Comparison of ENCODE assay signal across 8 cellular contexts in the genomic region with DNA sequence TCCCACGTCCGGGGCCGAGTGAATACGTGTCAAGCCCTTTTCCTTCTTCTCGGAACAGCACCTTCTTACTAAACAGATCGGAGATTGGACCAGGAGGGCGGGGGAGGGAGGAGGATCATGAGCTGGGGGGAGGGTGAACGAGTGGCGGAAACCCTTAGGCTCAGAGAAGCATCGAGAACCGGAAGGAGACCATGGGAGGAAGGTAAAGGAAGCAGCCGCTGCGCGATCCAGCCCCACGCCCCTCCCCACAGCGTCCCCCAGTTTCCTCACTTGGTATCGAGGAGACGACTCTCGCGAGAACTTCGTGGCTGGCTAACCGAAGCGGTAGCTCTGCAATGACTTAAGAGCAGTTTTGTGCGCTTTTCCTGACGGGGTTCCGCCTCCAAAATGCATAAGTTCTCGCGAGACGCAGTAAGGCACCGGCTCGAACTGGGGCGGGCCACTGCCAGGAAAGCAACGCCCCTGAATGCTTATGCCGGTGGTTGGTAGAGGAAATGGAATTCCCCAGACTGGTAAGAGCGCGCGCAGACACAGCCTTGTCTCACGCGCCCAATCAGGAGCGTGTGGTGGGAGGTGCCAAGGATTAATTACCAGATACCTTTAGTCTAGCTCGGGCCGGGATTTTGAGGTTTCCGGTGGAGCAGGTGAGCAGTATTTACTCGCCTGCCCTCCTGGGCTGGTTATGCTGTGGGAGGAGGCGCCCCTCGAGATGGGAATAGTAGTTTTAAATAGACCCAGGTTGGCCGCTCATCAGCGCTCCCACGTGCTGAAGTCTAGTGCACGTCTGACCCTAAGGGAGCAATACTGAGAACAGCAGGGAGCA. TPM values are rescaled to one million over a fixed set of nuclear protein-coding genes. Genes with fewer than 3 reads are reported as not detected.
DNase-seq lines count a peak whose midpoint lies in the region; ATAC-seq, FAIRE-seq and TF ChIP-seq lines count a peak whose summit lies in the region.

No MANE protein-coding gene starts in this region.

- intact Hi-C loops in kidney (cut with DNase I), result no loop called here

- H3K27me3 ChIP-seq in BE2C, result no peaks in the 10 kb centered on the region

- peak; percentile 83 for ATAC-seq in HG03432 (IDR thresholded peaks at IDR 0.05; ENCODE audit: unreplicated experiment)

- H3K4me3 ChIP-seq in BE2C (ENCODE audit: low read depth, low read length) (peak overlapping the region; percentile 91), choroid plexus epithelial cell (ENCODE audit: low read depth, low read length) (peak overlapping the region; percentile 90), kidney (ENCODE audit: low read length in 2 of 2) (peak overlapping the region; percentile 82 to 99)

- DNase-seq in BE2C (peak; percentile 99), GM19238 (ENCODE audit: insufficient read length, low spot score) (peak; percentile 52), NCI-H460 (ENCODE audit: extremely low read depth, low read depth) (peak; percentile 99), choroid plexus epithelial cell (ENCODE audit: low read depth) (peak; percentile 100), kidney (peak; percentile 100)
- DNase-seq in activated CD4-positive, alpha-beta T cell treated with anti-CD3 and anti-CD28 coated beads for 1 hour, result peak; percentile 98
- peak; percentile 90 to 95 for DNase-seq in stimulated activated CD4-positive, alpha-beta T cell treated with anti-CD3 and anti-CD28 coated beads, Interleukin-15, amount 100 ng/mL, for 1 hour (ENCODE audit: low read depth in 1 of 2, low spot score in 1 of 2)

- H3K9ac ChIP-seq in kidney (ENCODE audit: low read length in 2 of 2), result peak overlapping the region; percentile 97 to 99

- H3K4me1 ChIP-seq in BE2C, result no peaks in the 10 kb centered on the region
- peaks cover 6 to 26% of the 10 kb centered on the region in 2 donors for H3K4me1 ChIP-seq in kidney (ENCODE audit: control insufficient read depth in 1 of 2, insufficient read depth in 1 of 2, low read depth in 1 of 2, low read length in 2 of 2)

- TF ChIP-seq CTCF in BE2C (IDR thresholded peaks at IDR 0.05; ENCODE audit: low read depth, low read length) (peak; percentile 17; the same call in 1 of the 2 replicates), choroid plexus epithelial cell (conservative IDR thresholded peaks at IDR 0.05; ENCODE audit: low read depth, low read length) (peak; percentile 14), kidney (IDR thresholded peaks at IDR 0.05; ENCODE audit: borderline replicate concordance, extremely low read depth, insufficient read depth) (no peak)

- H3K9me3 ChIP-seq in BE2C (no peaks in the 10 kb centered on the region), kidney (ENCODE audit: control insufficient read depth in 1 of 2, low read length in 2 of 2) (no peaks in the 10 kb centered on the region)

- peak overlapping the region; percentile 100 for H3K27ac ChIP-seq in kidney (ENCODE audit: low read depth in 2 of 2, low read length in 2 of 2)

- FAIRE-seq in kidney (lab: Jason Lieb, UNC), result peak; percentile 74

- H3K36me3 ChIP-seq in BE2C, result peaks cover 24% of the 10 kb centered on the region
- peaks cover 4% of the 10 kb centered on the region in 2 donors for H3K36me3 ChIP-seq in kidney (ENCODE audit: control insufficient read depth in 1 of 2, insufficient read depth in 2 of 2, low read length in 2 of 2)

RNA-seq across cellular contexts. Expression of gene UBE2D3, which starts 0.5 kb away (rescaled TPM):
- 250 TPM for polyA plus RNA-seq in BE2C (2012; ENCODE audit: insufficient read depth, insufficient read length, low read depth)
- 521 and 567 TPM in 2 replicates for total RNA-seq in NCI-H460 (2014; rRNA removed; shearing (Covaris generic))
- polyA plus RNA-seq in NCI-H460 (2014; cell fraction: nucleus; rRNA removed), result 279 and 301 TPM in 2 replicates
- total RNA-seq in kidney, result 262 TPM
- 173 TPM for polyA plus RNA-seq in kidney (ENCODE audit: insufficient read depth, low read depth, low replicate concordance)

RNA-seq across cellular contexts. Expression of gene CISD2, which starts 40.9 kb away (rescaled TPM):
- 39.9 TPM for polyA plus RNA-seq in BE2C (2012; ENCODE audit: insufficient read depth, insufficient read length, low read depth)
- 73.1 and 76.7 TPM in 2 replicates for total RNA-seq in NCI-H460 (2014; rRNA removed; shearing (Covaris generic))
- polyA plus RNA-seq in NCI-H460 (2014; cell fraction: nucleus; rRNA removed), result 52.4 and 59.4 TPM in 2 replicates
- 25.6 TPM for total RNA-seq in kidney
- polyA plus RNA-seq in kidney (ENCODE audit: insufficient read depth, low read depth, low replicate concordance), result 46.3 TPM

Comparison
In these comparisons a context has a peak if more than half of its experiments do, and no peak if none do; other contexts are left out.
1. Peak in every context shown above with its lines: DNase-seq, ATAC-seq, H3K4me3 ChIP-seq and H3K27ac ChIP-seq.